In genomic region chr15:98518823-98519561, GRCh38 we compare ENCODE assay signal across 8 cellular contexts.
A peak's percentile ranks its signal among the peaks of the same experiment; 100 is the strongest.
DNase-seq lines count a peak whose midpoint lies in the region; ATAC-seq and TF ChIP-seq lines count a peak whose summit lies in the region.

No MANE protein-coding gene starts in this region.

- no peaks in the 10 kb centered on the region for H3K36me3 Mint-ChIP-seq in CD4-positive, alpha-beta memory T cell
- H3K36me3 Mint-ChIP-seq in endothelial cell (ENCODE audit: low read depth, unreplicated experiment) = no peaks in the 10 kb centered on the region

- H3K36me3 ChIP-seq in CD4-positive, alpha-beta memory T cell (ENCODE audit: insufficient read depth, low read length) = no peaks in the 10 kb centered on the region

- peaks cover 0 to 2% (median 0%) of the 10 kb centered on the region in 8 donors for H3K9me3 Mint-ChIP-seq in CD4-positive, alpha-beta memory T cell
- H3K9me3 Mint-ChIP-seq in endothelial cell (ENCODE audit: unreplicated experiment) = no peaks in the 10 kb centered on the region

- peaks cover 0 to 4% (median 0%) of the 10 kb centered on the region in 4 donors for H3K4me1 Mint-ChIP-seq in CD4-positive, alpha-beta memory T cell
- H3K4me1 Mint-ChIP-seq in endothelial cell (ENCODE audit: unreplicated experiment) = peaks cover 5% of the 10 kb centered on the region

- peak in 4 of 5 donors; percentile 38 to 50 (median 42) for DNase-seq in CD4-positive, alpha-beta memory T cell
- DNase-seq in NCI-H748 (lab: John Stamatoyannopoulos, UW; ENCODE audit: unreplicated experiment) (peak; percentile 65), endothelial cell (ENCODE audit: low spot score) (peak; percentile 47), midbrain (lab: John Stamatoyannopoulos, UW) (peak; percentile 71)
- peak; percentile 26 to 43 for DNase-seq in activated CD4-positive, alpha-beta T cell treated with anti-CD3 and anti-CD28 coated beads, Interleukin-2, amount 50 U/mL, for 48 hours
- DNase-seq in stimulated activated naive CD4-positive, alpha-beta T cell (lab: John Stamatoyannopoulos, UW) = peak; percentile 9 to 76 (median 41)

- CTCF ChIA-PET in CD4-positive, alpha-beta memory T cell (lab: Charles Lee; ENCODE audit: partially characterized antibody) = interaction anchor here (0.7 to 8.4 kb wide), 25 partner anchors 9 to 551 kb away, joined by 3 to 145 read pairs (median 4); no protein-coding TSS in a partner anchor

- H3K27ac Mint-ChIP-seq in CD4-positive, alpha-beta memory T cell = peak overlapping the region in 1 of 7 donors; percentile 23
- no peak overlapping the region for H3K27ac Mint-ChIP-seq in endothelial cell (ENCODE audit: unreplicated experiment)

- H3K27me3 Mint-ChIP-seq in CD4-positive, alpha-beta memory T cell = peaks cover 0 to 4% of the 10 kb centered on the region in 2 donors
- peaks cover 2% of the 10 kb centered on the region for H3K27me3 Mint-ChIP-seq in endothelial cell (ENCODE audit: unreplicated experiment)

- peak; percentile 85 for TF ChIP-seq CTCF in endothelial cell (IDR thresholded peaks at IDR 0.05; ENCODE audit: unreplicated experiment)

- intact Hi-C loops in CD4-positive, alpha-beta memory T cell (cut with micrococcal nuclease) = loop anchor here (1.0 to 2.0 kb wide), 5 partner anchors 140 to 557 kb away; no protein-coding TSS in a partner anchor

- no peaks in the 10 kb centered on the region for H3K9me3 ChIP-seq in CD4-positive, alpha-beta memory T cell (ENCODE audit: control insufficient read depth in 1 of 2, low read length in 2 of 2)

- POLR2A ChIA-PET in CD4-positive, alpha-beta memory T cell (lab: Charles Lee; ENCODE audit: partially characterized antibody) = interaction anchor here (1.0 kb wide), 1 partner anchor 142 kb away, joined by 3 read pairs; no protein-coding TSS in a partner anchor

- ATAC-seq in GM19395 (IDR thresholded peaks at IDR 0.05; ENCODE audit: unreplicated experiment) (peak; percentile 95), HG03521 (IDR thresholded peaks at IDR 0.05; ENCODE audit: unreplicated experiment) (peak; percentile 70)

- no peaks in the 10 kb centered on the region for H3K27me3 ChIP-seq in CD4-positive, alpha-beta memory T cell (ENCODE audit: insufficient read depth, low read length)

- no peak overlapping the region for H3K27ac ChIP-seq in CD4-positive, alpha-beta memory T cell (ENCODE audit: low read depth, low read length)

- H3K4me1 ChIP-seq in CD4-positive, alpha-beta memory T cell (ENCODE audit: insufficient read depth, low read length) = no peaks in the 10 kb centered on the region

- H3K4me3 Mint-ChIP-seq in CD4-positive, alpha-beta memory T cell = no peak overlapping the region
- no peak overlapping the region for H3K4me3 Mint-ChIP-seq in endothelial cell (ENCODE audit: unreplicated experiment)

- no peak overlapping the region for H3K4me3 ChIP-seq in CD4-positive, alpha-beta memory T cell (ENCODE audit: low read length in 2 of 2)
